ENCODE assay signal across 26 cellular contexts in the genomic region with DNA sequence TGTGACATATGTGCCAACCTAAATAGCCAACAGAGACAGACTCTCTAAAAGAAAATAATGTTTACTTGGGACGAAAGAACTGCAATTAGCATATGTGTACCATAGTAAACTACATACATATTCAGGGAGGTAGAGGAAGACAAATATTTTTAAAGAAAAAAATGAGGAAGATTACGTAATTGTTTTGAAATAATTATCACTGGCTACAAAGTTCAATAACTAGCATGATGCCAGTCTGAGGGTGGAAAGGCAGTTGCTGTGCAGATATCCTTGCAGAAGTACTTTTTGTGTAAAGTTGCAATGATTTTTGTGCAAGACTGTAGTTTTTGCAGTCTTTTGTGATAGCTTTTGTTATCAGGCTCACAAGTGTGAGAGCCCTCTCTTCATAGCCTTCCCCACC.
A peak's percentile ranks its signal among the peaks of the same experiment; 100 is the strongest.
DNase-seq lines count a peak whose midpoint lies in the region; ATAC-seq, FAIRE-seq and TF ChIP-seq lines count a peak whose summit lies in the region.
"Had no signal": no experiment of that assay in that cellular context is flagged by ENCODE, and none has a peak within 500 bp of the region (broad histone marks: within the 10 kb centered on the region; RNA-seq: fewer than 3 reads in every experiment).

No MANE protein-coding gene starts in this region.

- DNase-seq in HepG2 (ENCODE audit: low spot score) (no peak), left lobe of liver (ENCODE audit: low spot score) (no peak), small intestine (peak; percentile 7), H7 (no peak)
- DNase-seq in activated CD4-positive, alpha-beta T cell treated with anti-CD3 and anti-CD28 coated beads for 48 hours: no peak
- DNase-seq: ACHN; BE2C; C1 segment of cervical spinal cord; CD4-positive, alpha-beta memory T cell; CD4-positive, CD25-positive, alpha-beta regulatory T cell; CD8-positive, alpha-beta memory T cell; COR-L47; DMS 273 treated with DMSO at 0.1 percent for 48 hours; DMS153; DMS53; DMS79; DND-41; EL; GDM1 had no signal

- H3K9me3 ChIP-seq in liver (ENCODE audit: control insufficient read depth in 4 of 4, low read length in 3 of 4) (no peaks in the 10 kb centered on the region), HepG2 (ENCODE audit: low read length) (peaks cover 16% of the 10 kb centered on the region), small intestine (ENCODE audit: control insufficient read depth, low read depth) (no peaks in the 10 kb centered on the region)
- H3K9me3 ChIP-seq: BE2C had no signal

- 54% methylated on average over 2 of the region's 2 CpGs for WGBS in liver
- WGBS in HepG2 (ENCODE audit: low lambda C conversion rate): 16% methylated on average over 2 of the region's 2 CpGs
- 42 to 66% (median 48%) methylated on average over 2 of the region's 2 CpGs for WGBS in small intestine, 3 donors

- in situ Hi-C loops in HepG2 (cut with HindIII; ENCODE audit: extremely low pct_ligation_motif_present, low pct_unique_long_range_greater_than_20kb): no loop called here

- H3K27ac ChIP-seq in liver (ENCODE audit: low read depth in 1 of 2, low read length in 2 of 2): no peak overlapping the region
- no peak overlapping the region for H3K27ac ChIP-seq in HepG2 (ENCODE audit: extremely low read length, insufficient read depth, low read length)
- no peak overlapping the region for H3K27ac ChIP-seq in small intestine (ENCODE audit: low read depth in 1 of 2, low read length in 1 of 2)
- H3K27ac ChIP-seq: 22Rv1 had no signal

- intact Hi-C loops in HepG2 (cut with micrococcal nuclease; ENCODE audit: unreplicated experiment): no loop called here

- TF ChIP-seq RAD21 in liver (IDR thresholded peaks at IDR 0.05) (no peak), HepG2 (CRISPR knock-in tag; IDR thresholded peaks at IDR 0.05) (no peak)

- no peak for FAIRE-seq in HepG2 (lab: Jason Lieb, UNC)
- no peak for FAIRE-seq in small intestine (lab: Jason Lieb, UNC)
- FAIRE-seq: A204.1, GM12878, GM12892, GM18507 had no signal

- H3K36me3 ChIP-seq in liver (ENCODE audit: control insufficient read depth in 4 of 4, insufficient read depth in 3 of 4, low read depth in 1 of 4, low read length in 3 of 4) (no peaks in the 10 kb centered on the region), HepG2 (replicated peaks in 1 of 2; ENCODE audit: control insufficient read depth in 1 of 2, insufficient read depth in 2 of 2, low read length in 2 of 2) (no peaks in the 10 kb centered on the region), small intestine (ENCODE audit: control insufficient read depth in 2 of 2, insufficient read depth in 2 of 2, low read length in 2 of 2) (no peaks in the 10 kb centered on the region), H7 (replicated peaks; ENCODE audit: control insufficient read depth, insufficient read depth, low read length) (no peaks in the 10 kb centered on the region)
- H3K36me3 ChIP-seq: BE2C, BLaER1 had no signal

- CTCF ChIA-PET in HepG2 (lab: Yijun Ruan, JAX; ENCODE audit: low intra/inter-chr PET ratio, low total read pairs): no interaction called here

- no peak for TF ChIP-seq CTCF in liver (IDR thresholded peaks at IDR 0.05; ENCODE audit: low read depth, low read length, missing input control)
- TF ChIP-seq CTCF in HepG2 (CRISPR knock-in tag; IDR thresholded peaks at IDR 0.05): no peak

- no peak overlapping the region for H2AFZ ChIP-seq in HepG2 (ENCODE audit: low read length)

- H3K79me2 ChIP-seq in HepG2 (ENCODE audit: insufficient read depth, low read length): no peaks in the 10 kb centered on the region

- ATAC-seq in HepG2 (no peak), left lobe of liver (peak; percentile 41)
- ATAC-seq: GM12878 had no signal

- POLR2A ChIA-PET in HepG2 (lab: Yijun Ruan, JAX): no interaction called here

- H3K4me3 ChIP-seq in liver (ENCODE audit: low read depth in 1 of 3, low read length in 3 of 3) (no peak overlapping the region), HepG2 (replicated peaks in 1 of 3; ENCODE audit: insufficient read depth in 1 of 3, low read depth in 2 of 3, low read length in 3 of 3) (no peak overlapping the region), small intestine (ENCODE audit: low read depth in 1 of 2, low read length in 2 of 2) (no peak overlapping the region), H7 (ENCODE audit: insufficient read depth, low read depth, low read length) (no peak overlapping the region)
- H3K4me3 ChIP-seq: BLaER1, GM12878 had no signal

- H3K9ac ChIP-seq in liver (ENCODE audit: low read depth in 1 of 2, low read length in 2 of 2) (no peak overlapping the region), HepG2 (ENCODE audit: insufficient read depth, low read depth, low read length) (no peak overlapping the region)
- H3K9ac ChIP-seq: BLaER1 had no signal

- peaks cover 0 to 4% (median 0%) of the 10 kb centered on the region in 4 donors for H3K4me1 ChIP-seq in liver (ENCODE audit: control insufficient read depth in 4 of 4, insufficient read depth in 4 of 4, low read length in 3 of 4)
- H3K4me1 ChIP-seq in HepG2 (ENCODE audit: insufficient read depth, low read length): no peaks in the 10 kb centered on the region
- no peaks in the 10 kb centered on the region for H3K4me1 ChIP-seq in small intestine (ENCODE audit: control insufficient read depth in 2 of 2, insufficient read depth in 1 of 2, low read depth in 1 of 2, low read length in 1 of 2)
- H3K4me1 ChIP-seq: BE2C had no signal

- TF ChIP-seq EP300 in HepG2 (IDR thresholded peaks at IDR 0.05; ENCODE audit: low read depth in 2 of 2, low read length in 2 of 2): no peak
- TF ChIP-seq EP300 in HepG2 (CRISPR knock-in tag; IDR thresholded peaks at IDR 0.05; ENCODE audit: borderline replicate concordance): no peak

- no peak for TF ChIP-seq POLR2A in HepG2 (IDR thresholded peaks at IDR 0.05; ENCODE audit: insufficient read depth in 1 of 2, low read depth in 2 of 2, low read length in 2 of 2)

- H3K4me2 ChIP-seq in HepG2 (ENCODE audit: low read depth, low read length): no peak overlapping the region
- H3K4me2 ChIP-seq: BLaER1 had no signal

- no peaks in the 10 kb centered on the region for H4K20me1 ChIP-seq in HepG2 (ENCODE audit: insufficient read depth, low read length)
- H4K20me1 ChIP-seq: BLaER1 had no signal

- no TSS peak for BruUV-seq in HepG2 (replicated peaks; lab: Mats Ljungman, UMichigan)

- H3K27me3 ChIP-seq in liver (ENCODE audit: control insufficient read depth in 4 of 4, insufficient read depth in 4 of 4, low read length in 3 of 4): no peaks in the 10 kb centered on the region
- H3K27me3 ChIP-seq in HepG2 (ENCODE audit: control insufficient read depth in 1 of 2, insufficient read depth in 2 of 2, low read length in 2 of 2): no peaks in the 10 kb centered on the region
- H3K27me3 ChIP-seq in small intestine (ENCODE audit: control insufficient read depth in 2 of 2, insufficient read depth in 2 of 2, low read length in 2 of 2): no peaks in the 10 kb centered on the region
- H3K27me3 ChIP-seq in H7 (ENCODE audit: control insufficient read depth, insufficient read depth, low read length): no peaks in the 10 kb centered on the region
- H3K27me3 ChIP-seq: BE2C, BLaER1 had no signal

TF ChIP-seq in liver, 16 proteins besides CTCF, POLR2A, EP300 and RAD21:
- no peak for TF ChIP-seq FOXA2 (IDR thresholded peaks at IDR 0.05)
- no peak for TF ChIP-seq RXRA (IDR thresholded peaks at IDR 0.05)
- peak; percentile 46 to 64 for TF ChIP-seq HNF4A (conservative IDR thresholded peaks at IDR 0.05)
- no peak for TF ChIP-seq HNF4G (IDR thresholded peaks at IDR 0.05)
- no peak for TF ChIP-seq GABPA (IDR thresholded peaks at IDR 0.05 in 1 of 2, conservative IDR thresholded peaks at IDR 0.05 in 1 of 2)

TF ChIP-seq in HepG2, 621 proteins besides CTCF, POLR2A, EP300 and RAD21 (continues in another document):
- TF ChIP-seq, protein P1, sequence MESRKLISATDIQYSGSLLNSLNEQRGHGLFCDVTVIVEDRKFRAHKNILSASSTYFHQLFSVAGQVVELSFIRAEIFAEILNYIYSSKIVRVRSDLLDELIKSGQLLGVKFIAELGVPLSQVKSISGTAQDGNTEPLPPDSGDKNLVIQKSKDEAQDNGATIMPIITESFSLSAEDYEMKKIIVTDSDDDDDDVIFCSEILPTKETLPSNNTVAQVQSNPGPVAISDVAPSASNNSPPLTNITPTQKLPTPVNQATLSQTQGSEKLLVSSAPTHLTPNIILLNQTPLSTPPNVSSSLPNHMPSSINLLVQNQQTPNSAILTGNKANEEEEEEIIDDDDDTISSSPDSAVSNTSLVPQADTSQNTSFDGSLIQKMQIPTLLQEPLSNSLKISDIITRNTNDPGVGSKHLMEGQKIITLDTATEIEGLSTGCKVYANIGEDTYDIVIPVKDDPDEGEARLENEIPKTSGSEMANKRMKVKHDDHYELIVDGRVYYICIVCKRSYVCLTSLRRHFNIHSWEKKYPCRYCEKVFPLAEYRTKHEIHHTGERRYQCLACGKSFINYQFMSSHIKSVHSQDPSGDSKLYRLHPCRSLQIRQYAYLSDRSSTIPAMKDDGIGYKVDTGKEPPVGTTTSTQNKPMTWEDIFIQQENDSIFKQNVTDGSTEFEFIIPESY (CRISPR knock-in tag; IDR thresholded peaks at IDR 0.05): no peak
- TF ChIP-seq SMAD3 (CRISPR knock-in tag; IDR thresholded peaks at IDR 0.05): no peak
- TF ChIP-seq ZNF576 (CRISPR knock-in tag; IDR thresholded peaks at IDR 0.05): no peak
- no peak for TF ChIP-seq RFX1 (IDR thresholded peaks at IDR 0.05)
- TF ChIP-seq CSRNP2 (CRISPR knock-in tag; conservative IDR thresholded peaks at IDR 0.05; ENCODE audit: low read depth): no peak
- no peak for TF ChIP-seq TAF15 (IDR thresholded peaks at IDR 0.05; ENCODE audit: low read depth, low read length, poor library complexity, severe bottlenecking)
